Comparison of ENCODE assay signal across 1 cellular context in genomic region chr1:157575744-157576143, GRCh38.
TF ChIP-seq lines count a peak whose summit lies in the region.

No MANE protein-coding gene starts in this region.

TF ChIP-seq in HepG2, 621 proteins besides CTCF, POLR2A, EP300 and RAD21:
- no peak for TF ChIP-seq PHF20 (CRISPR knock-in tag; IDR thresholded peaks at IDR 0.05)
- TF ChIP-seq HMGXB4 (CRISPR knock-in tag; IDR thresholded peaks at IDR 0.05; ENCODE audit: borderline replicate concordance in 1 of 2, low read depth in 1 of 2): no peak
- no peak for TF ChIP-seq ZKSCAN8 (CRISPR knock-in tag; IDR thresholded peaks at IDR 0.05; ENCODE audit: borderline replicate concordance)
- TF ChIP-seq RXRB (CRISPR knock-in tag; IDR thresholded peaks at IDR 0.05; ENCODE audit: borderline replicate concordance): no peak
- no peak for TF ChIP-seq ZNF614 (CRISPR knock-in tag; IDR thresholded peaks at IDR 0.05; ENCODE audit: borderline replicate concordance)
- TF ChIP-seq MXI1 (IDR thresholded peaks at IDR 0.05; ENCODE audit: borderline replicate concordance, low read depth, low read length): no peak
- no peak for TF ChIP-seq TRAFD1 (CRISPR knock-in tag; IDR thresholded peaks at IDR 0.05; ENCODE audit: borderline replicate concordance)
- no peak for TF ChIP-seq SOX6 (IDR thresholded peaks at IDR 0.05)
- no peak for TF ChIP-seq SOX6 (CRISPR knock-in tag; IDR thresholded peaks at IDR 0.05)
- no peak for TF ChIP-seq WIZ (CRISPR knock-in tag; IDR thresholded peaks at IDR 0.05)
- TF ChIP-seq TBL1XR1 (IDR thresholded peaks at IDR 0.05; ENCODE audit: borderline replicate concordance, low read length, partially characterized antibody): no peak
- no peak for TF ChIP-seq ZBTB7A (CRISPR knock-in tag; IDR thresholded peaks at IDR 0.05)
- TF ChIP-seq MTF2 (CRISPR knock-in tag; IDR thresholded peaks at IDR 0.05; ENCODE audit: borderline replicate concordance): no peak
- TF ChIP-seq CBX2 (IDR thresholded peaks at IDR 0.05; ENCODE audit: low read depth, low read length): no peak
- no peak for TF ChIP-seq CBX2 (CRISPR knock-in tag; IDR thresholded peaks at IDR 0.05; ENCODE audit: low read depth)
